ENCODE assay signal across 18 cellular contexts in the genomic region with DNA sequence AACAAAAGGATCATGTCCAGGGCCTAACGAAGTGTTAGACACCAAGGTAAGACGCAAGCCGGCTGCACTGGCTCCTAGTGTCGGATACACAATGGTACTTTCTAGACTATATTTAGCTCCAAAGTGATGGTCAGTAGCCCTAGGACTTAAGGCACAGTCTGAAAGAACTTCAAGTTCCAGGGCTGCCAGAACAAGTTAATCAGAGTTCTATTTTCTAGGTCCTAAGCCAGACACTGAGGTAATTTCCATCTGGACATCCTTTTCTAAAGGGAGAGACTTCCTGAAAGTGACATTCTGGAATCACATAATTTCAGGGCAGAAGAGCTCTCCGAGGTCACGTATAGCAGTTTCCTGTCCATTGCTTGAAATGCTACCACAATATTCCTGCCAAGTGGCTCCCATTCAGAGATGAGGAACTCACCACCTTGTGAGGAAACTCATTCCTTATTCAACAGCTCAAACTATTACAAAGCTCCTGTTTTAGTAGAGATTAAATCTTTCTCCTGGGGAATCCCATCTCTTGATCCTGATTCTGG.
A peak's percentile ranks its signal among the peaks of the same experiment; 100 is the strongest.
DNase-seq lines count a peak whose midpoint lies in the region; ATAC-seq, FAIRE-seq and TF ChIP-seq lines count a peak whose summit lies in the region.
"Had no signal": no experiment of that assay in that cellular context is flagged by ENCODE, and none has a peak within 500 bp of the region (broad histone marks: within the 10 kb centered on the region; RNA-seq: fewer than 3 reads in every experiment).

No MANE protein-coding gene starts in this region.

- no peaks in the 10 kb centered on the region for H3K79me1 ChIP-seq in H1 (ENCODE audit: low read depth, low read length)

- no peaks in the 10 kb centered on the region for H3F3A ChIP-seq in PC-9 (ENCODE audit: insufficient read depth, low read depth)

- no peak overlapping the region for H3K23ac ChIP-seq in H1 (ENCODE audit: insufficient read length)

- BruUV-seq in PC-9 (replicated peaks; lab: Mats Ljungman, UMichigan): no TSS peak

- no peak overlapping the region for H2BK5ac ChIP-seq in H1 (ENCODE audit: low read depth, low read length)

- H2BK20ac ChIP-seq in H1 (ENCODE audit: low read length): no peak overlapping the region

- H3K4me1 ChIP-seq in H1 (replicated peaks in 1 of 4; ENCODE audit: control insufficient read depth in 3 of 4, insufficient read depth in 4 of 4, low read length in 3 of 4): peaks cover 0 to 6% (median 4%) of the 10 kb centered on the region in 4 experiments; a peak in 3 of 7 replicates
- H3K4me1 ChIP-seq in gastrocnemius medialis: peaks cover 0 to 22% of the 10 kb centered on the region in 2 donors
- H3K4me1 ChIP-seq in PC-9 (replicated peaks; ENCODE audit: insufficient read depth): no peaks in the 10 kb centered on the region
- H3K4me1 ChIP-seq: Peyer's patch had no signal

- DNase-seq in KBM-7 (peak; percentile 23), H1 (ENCODE audit: low read depth in 1 of 2, low spot score in 2 of 2) (no peak), left kidney (ENCODE audit: low read depth, low spot score) (peak; percentile 19), gastrocnemius medialis (peak in 1 of 2 donors; percentile 34), NCI-H1436 (lab: John Stamatoyannopoulos, UW) (no peak), D341Med (ENCODE audit: low spot score) (no peak), PC-9 (no peak)
- DNase-seq: activated CD4-positive, alpha-beta T cell treated with anti-CD3 and anti-CD28 coated beads for 1 hour; activated CD8-positive, alpha-beta memory T cell treated with anti-CD3 and anti-CD28 coated beads, Interleukin-2, amount 50 U/mL, for 4 hours; hippocampal formation; NCI-H187; NCI-H526; Peyer's patch; T-helper 1 cell had no signal

- H3K36me3 ChIP-seq in H1 (ENCODE audit: control insufficient read depth in 2 of 4, insufficient read depth in 4 of 4, low read length in 3 of 4) (no peaks in the 10 kb centered on the region; a peak in 1 of 8 replicates), gastrocnemius medialis (no peaks in the 10 kb centered on the region), PC-9 (ENCODE audit: low read depth) (no peaks in the 10 kb centered on the region)
- H3K36me3 ChIP-seq: neutrophil, Peyer's patch had no signal

- H4K91ac ChIP-seq in H1 (replicated peaks; ENCODE audit: insufficient read length, low read length): peak overlapping the region; percentile 67

- H3K4ac ChIP-seq in H1 (replicated peaks; ENCODE audit: insufficient read length, low read depth, low read length): no peak overlapping the region

- no peak for TF ChIP-seq EP300 in H1 (IDR thresholded peaks at IDR 0.05; ENCODE audit: borderline replicate concordance in 1 of 2, low read depth in 2 of 2, low read length in 2 of 2)

- H4K5ac ChIP-seq in H1 (ENCODE audit: insufficient read length, low read depth, low read length): no peak overlapping the region

- H3K56ac ChIP-seq in H1 (replicated peaks; ENCODE audit: insufficient read length, low read depth, low read length): no peak overlapping the region

- H3K79me2 ChIP-seq in H1 (ENCODE audit: control insufficient read depth in 1 of 2, insufficient read depth in 2 of 2, low read length in 2 of 2) (no peaks in the 10 kb centered on the region), PC-9 (ENCODE audit: low read depth) (no peaks in the 10 kb centered on the region)

- intact Hi-C loops in gastrocnemius medialis (cut with DNase I; ENCODE audit: low total_unique reads): no loop called here
- intact Hi-C loops in PC-9 (cut with micrococcal nuclease; ENCODE audit: unreplicated experiment): no loop called here

- H2AFZ ChIP-seq in H1 (ENCODE audit: low read length): no peak overlapping the region
- H2AFZ ChIP-seq in PC-9: no peak overlapping the region

- H3K14ac ChIP-seq in H1 (ENCODE audit: insufficient read length): no peak overlapping the region

- peaks cover 0 to 3% of the 10 kb centered on the region in 2 experiments; a peak in 2 of 4 replicates for H3K9me3 ChIP-seq in H1 (ENCODE audit: insufficient read depth in 2 of 2, low read depth in 1 of 2, low read length in 1 of 2)
- H3K9me3 ChIP-seq in gastrocnemius medialis: no peaks in the 10 kb centered on the region
- H3K9me3 ChIP-seq in PC-9 (ENCODE audit: insufficient read depth, low read depth): no peaks in the 10 kb centered on the region
- H3K9me3 ChIP-seq: neutrophil, Peyer's patch had no signal

- no peak overlapping the region for H3K9ac ChIP-seq in H1 (replicated peaks in 1 of 4; ENCODE audit: extremely low read depth in 1 of 4, low read depth in 3 of 4, low read length in 3 of 4)

- no peak for FAIRE-seq in H1 (lab: Jason Lieb, UNC)

- no peak overlapping the region for H3K4me3 ChIP-seq in H1 (ENCODE audit: extremely low read depth in 1 of 4, insufficient read depth in 2 of 4, low read depth in 3 of 4, low read length in 4 of 4)
- H3K4me3 ChIP-seq in gastrocnemius medialis: no peak overlapping the region
- H3K4me3 ChIP-seq in PC-9: no peak overlapping the region
- H3K4me3 ChIP-seq: lung, Peyer's patch had no signal

- no peak for TF ChIP-seq RAD21 in H1 (IDR thresholded peaks at IDR 0.05 in 1 of 2, conservative IDR thresholded peaks at IDR 0.05 in 1 of 2; ENCODE audit: low read depth in 2 of 2, low read length in 2 of 2)

- ATAC-seq in gastrocnemius medialis (peak; percentile 90 to 99), HG02884 (IDR thresholded peaks at IDR 0.05; ENCODE audit: unreplicated experiment) (no peak)

- CTCF ChIA-PET in H1 (lab: Charles Lee; ENCODE audit: partially characterized antibody) (interaction anchor here (1.3 kb wide), 1 partner anchor 8 kb away, joined by 4 read pairs; no protein-coding TSS in a partner anchor), PC-9 (lab: Charles Lee) (no interaction called here)

- POLR2A ChIA-PET in H1 (lab: Charles Lee; ENCODE audit: partially characterized antibody): no interaction called here
- POLR2A ChIA-PET in PC-9 (lab: Charles Lee; ENCODE audit: unreplicated experiment): no interaction called here

- H3K27me3 ChIP-seq in H1 (replicated peaks in 1 of 4; ENCODE audit: control insufficient read depth in 3 of 4, extremely low read depth in 1 of 4, insufficient read depth in 3 of 4, low read length in 3 of 4) (no peaks in the 10 kb centered on the region), gastrocnemius medialis (no peaks in the 10 kb centered on the region), PC-9 (ENCODE audit: insufficient read depth, low read depth) (no peaks in the 10 kb centered on the region)
- H3K27me3 ChIP-seq: neutrophil, Peyer's patch had no signal

- TF ChIP-seq POLR2A in H1 (IDR thresholded peaks at IDR 0.05; ENCODE audit: control extremely low read depth in 1 of 2, low read depth in 2 of 2, low read length in 2 of 2): no peak
- TF ChIP-seq POLR2A in gastrocnemius medialis (IDR thresholded peaks at IDR 0.05): no peak

- no peaks in the 10 kb centered on the region for H3K9me2 ChIP-seq in PC-9 (ENCODE audit: insufficient read depth)

- no peak overlapping the region for H2BK120ac ChIP-seq in H1 (replicated peaks; ENCODE audit: low read depth, low read length)

- H3K23me2 ChIP-seq in H1 (ENCODE audit: low read depth, low read length): no peaks in the 10 kb centered on the region

- H3K27ac ChIP-seq in H1 (ENCODE audit: low read depth, low read length) (no peak overlapping the region), gastrocnemius medialis (peak overlapping the region; percentile 16 to 71 (median 62)), PC-9 (no peak overlapping the region)
- H3K27ac ChIP-seq: epithelial cell of prostate, neutrophil had no signal

- TF ChIP-seq CTCF in H1 (IDR thresholded peaks at IDR 0.05; ENCODE audit: control extremely low read depth in 1 of 3, insufficient read depth in 1 of 3, low read depth in 1 of 3, low read length in 3 of 3) (no peak), gastrocnemius medialis (IDR thresholded peaks at IDR 0.05 in 4 of 5, conservative IDR thresholded peaks at IDR 0.05 in 1 of 5) (no peak), PC-9 (conservative IDR thresholded peaks at IDR 0.05) (no peak)

- no peak overlapping the region for H2AK5ac ChIP-seq in H1 (ENCODE audit: low read depth, low read length)

- H3K4me2 ChIP-seq in H1 (ENCODE audit: insufficient read depth in 1 of 2, low read depth in 2 of 2, low read length in 2 of 2): no peak overlapping the region
- H3K4me2 ChIP-seq in PC-9: no peak overlapping the region

- no peak overlapping the region for H4K8ac ChIP-seq in H1 (ENCODE audit: extremely low read depth, insufficient read depth, low read length)

- in situ Hi-C loops in KBM-7 (cut with MboI; ENCODE audit: low pct_unique_long_range_greater_than_20kb, low sequenced_read_pairs) (no loop called here), gastrocnemius medialis (cut with MboI; ENCODE audit: low sequenced_read_pairs in 4 of 4) (no loop called here)

- H2BK15ac ChIP-seq in H1 (ENCODE audit: low read length): no peak overlapping the region

- H3K18ac ChIP-seq in H1 (ENCODE audit: extremely low read depth, low read length): no peak overlapping the region

- H4K20me1 ChIP-seq in H1 (replicated peaks in 1 of 2; ENCODE audit: control insufficient read depth in 1 of 2, insufficient read depth in 2 of 2, low read length in 2 of 2) (no peaks in the 10 kb centered on the region), PC-9 (ENCODE audit: insufficient read depth) (no peaks in the 10 kb centered on the region)

- 93% methylated on average over 6 of the region's 6 CpGs; no CpG with 5 or more reads in 1 of the 2 experiments for WGBS in H1 (ENCODE audit: extremely low coverage in 1 of 2, insufficient coverage in 1 of 2, insufficient read length in 1 of 2, insufficient replicate concordance in 2 of 2, low coverage in 1 of 2, low lambda C conversion rate in 2 of 2, missing lambda C conversion rate in 1 of 2), 2 experiments

- no peak overlapping the region for H2BK12ac ChIP-seq in H1 (ENCODE audit: low read depth, low read length)

TF ChIP-seq in H1, 55 proteins besides CTCF, POLR2A, EP300 and RAD21 (continues in another document):
- TF ChIP-seq CTBP2 (IDR thresholded peaks at IDR 0.05; ENCODE audit: borderline replicate concordance, insufficient read depth, insufficient read length, low read length) (no peak), BCL11A (IDR thresholded peaks at IDR 0.05; ENCODE audit: low read depth in 2 of 2, low read length in 2 of 2) (no peak), CHD1 (IDR thresholded peaks at IDR 0.05; ENCODE audit: low read depth, low read length) (no peak), KDM4A (IDR thresholded peaks at IDR 0.05; ENCODE audit: low read depth, low read length, severe bottlenecking) (no peak), BACH1 (IDR thresholded peaks at IDR 0.05; ENCODE audit: low read length) (no peak), EGR1 (IDR thresholded peaks at IDR 0.05; ENCODE audit: borderline replicate concordance, low read depth, low read length) (no peak), YY1 (IDR thresholded peaks at IDR 0.05; ENCODE audit: low read depth, low read length) (no peak)
- TF ChIP-seq, protein P1, sequence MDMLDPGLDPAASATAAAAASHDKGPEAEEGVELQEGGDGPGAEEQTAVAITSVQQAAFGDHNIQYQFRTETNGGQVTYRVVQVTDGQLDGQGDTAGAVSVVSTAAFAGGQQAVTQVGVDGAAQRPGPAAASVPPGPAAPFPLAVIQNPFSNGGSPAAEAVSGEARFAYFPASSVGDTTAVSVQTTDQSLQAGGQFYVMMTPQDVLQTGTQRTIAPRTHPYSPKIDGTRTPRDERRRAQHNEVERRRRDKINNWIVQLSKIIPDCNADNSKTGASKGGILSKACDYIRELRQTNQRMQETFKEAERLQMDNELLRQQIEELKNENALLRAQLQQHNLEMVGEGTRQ (IDR thresholded peaks at IDR 0.05; ENCODE audit: low read length): no peak

Comparison
In these comparisons a context has a peak if more than half of its experiments do, and no peak if none do; other contexts are left out.
1. DNase-seq: peak in KBM-7 (single experiment) and left kidney (single experiment); none in H1 (0 of 2), NCI-H1436 (single experiment), D341Med (single experiment) and PC-9 (0 of 2).
2. H3K27ac ChIP-seq: peak in gastrocnemius medialis (4 of 4); none in H1 (single experiment) and PC-9 (single experiment).